1 cellular context compared by ENCODE assay signal in the genomic region with DNA sequence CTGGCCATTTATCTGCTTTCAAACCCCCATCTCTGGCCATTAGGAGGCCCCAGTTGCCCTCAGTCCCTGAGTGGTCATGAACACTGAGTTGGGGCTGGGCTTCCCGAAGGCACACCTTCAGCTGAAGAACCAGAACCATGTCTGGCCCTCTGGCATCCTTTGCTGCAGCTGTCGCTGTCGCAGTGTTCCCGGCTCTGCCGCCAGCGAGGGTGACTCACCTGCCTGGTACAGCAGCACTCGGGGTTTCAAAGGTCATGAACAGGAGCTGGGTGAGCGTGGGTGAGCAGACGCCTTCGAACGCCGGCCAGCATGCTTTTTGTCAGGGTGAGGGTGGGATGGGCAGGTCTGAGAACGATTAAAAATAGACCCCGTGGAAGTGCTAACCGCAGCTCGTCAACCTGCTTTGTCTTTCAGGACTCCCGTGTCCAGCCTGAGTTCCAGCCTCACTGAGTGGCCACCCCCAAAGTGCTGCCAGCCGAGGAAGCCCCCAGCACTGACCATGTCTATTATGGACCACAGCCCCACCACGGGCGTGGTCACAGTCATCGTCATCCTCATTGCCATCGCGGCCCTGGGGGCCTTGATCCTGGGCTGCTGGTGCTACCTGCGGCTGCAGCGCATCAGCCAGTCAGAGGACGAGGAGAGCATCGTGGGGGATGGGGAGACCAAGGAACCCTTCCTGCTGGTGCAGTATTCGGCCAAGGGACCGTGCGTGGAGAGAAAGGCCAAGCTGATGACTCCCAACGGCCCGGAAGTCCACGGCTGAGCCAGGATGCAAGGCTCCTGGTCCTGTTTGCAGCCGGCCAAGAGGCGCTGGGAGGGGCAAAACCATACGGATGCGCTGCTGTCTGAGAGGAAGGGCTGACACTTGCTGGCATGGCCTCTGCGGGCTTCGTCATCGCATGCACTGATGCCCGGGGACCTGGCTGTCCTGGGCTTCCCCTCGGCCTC.
TF ChIP-seq lines count a peak whose summit lies in the region.

No MANE protein-coding gene starts in this region.

TF ChIP-seq in GM23338, 12 proteins besides CTCF, POLR2A, EP300 and RAD21:
- TF ChIP-seq, protein P1, sequence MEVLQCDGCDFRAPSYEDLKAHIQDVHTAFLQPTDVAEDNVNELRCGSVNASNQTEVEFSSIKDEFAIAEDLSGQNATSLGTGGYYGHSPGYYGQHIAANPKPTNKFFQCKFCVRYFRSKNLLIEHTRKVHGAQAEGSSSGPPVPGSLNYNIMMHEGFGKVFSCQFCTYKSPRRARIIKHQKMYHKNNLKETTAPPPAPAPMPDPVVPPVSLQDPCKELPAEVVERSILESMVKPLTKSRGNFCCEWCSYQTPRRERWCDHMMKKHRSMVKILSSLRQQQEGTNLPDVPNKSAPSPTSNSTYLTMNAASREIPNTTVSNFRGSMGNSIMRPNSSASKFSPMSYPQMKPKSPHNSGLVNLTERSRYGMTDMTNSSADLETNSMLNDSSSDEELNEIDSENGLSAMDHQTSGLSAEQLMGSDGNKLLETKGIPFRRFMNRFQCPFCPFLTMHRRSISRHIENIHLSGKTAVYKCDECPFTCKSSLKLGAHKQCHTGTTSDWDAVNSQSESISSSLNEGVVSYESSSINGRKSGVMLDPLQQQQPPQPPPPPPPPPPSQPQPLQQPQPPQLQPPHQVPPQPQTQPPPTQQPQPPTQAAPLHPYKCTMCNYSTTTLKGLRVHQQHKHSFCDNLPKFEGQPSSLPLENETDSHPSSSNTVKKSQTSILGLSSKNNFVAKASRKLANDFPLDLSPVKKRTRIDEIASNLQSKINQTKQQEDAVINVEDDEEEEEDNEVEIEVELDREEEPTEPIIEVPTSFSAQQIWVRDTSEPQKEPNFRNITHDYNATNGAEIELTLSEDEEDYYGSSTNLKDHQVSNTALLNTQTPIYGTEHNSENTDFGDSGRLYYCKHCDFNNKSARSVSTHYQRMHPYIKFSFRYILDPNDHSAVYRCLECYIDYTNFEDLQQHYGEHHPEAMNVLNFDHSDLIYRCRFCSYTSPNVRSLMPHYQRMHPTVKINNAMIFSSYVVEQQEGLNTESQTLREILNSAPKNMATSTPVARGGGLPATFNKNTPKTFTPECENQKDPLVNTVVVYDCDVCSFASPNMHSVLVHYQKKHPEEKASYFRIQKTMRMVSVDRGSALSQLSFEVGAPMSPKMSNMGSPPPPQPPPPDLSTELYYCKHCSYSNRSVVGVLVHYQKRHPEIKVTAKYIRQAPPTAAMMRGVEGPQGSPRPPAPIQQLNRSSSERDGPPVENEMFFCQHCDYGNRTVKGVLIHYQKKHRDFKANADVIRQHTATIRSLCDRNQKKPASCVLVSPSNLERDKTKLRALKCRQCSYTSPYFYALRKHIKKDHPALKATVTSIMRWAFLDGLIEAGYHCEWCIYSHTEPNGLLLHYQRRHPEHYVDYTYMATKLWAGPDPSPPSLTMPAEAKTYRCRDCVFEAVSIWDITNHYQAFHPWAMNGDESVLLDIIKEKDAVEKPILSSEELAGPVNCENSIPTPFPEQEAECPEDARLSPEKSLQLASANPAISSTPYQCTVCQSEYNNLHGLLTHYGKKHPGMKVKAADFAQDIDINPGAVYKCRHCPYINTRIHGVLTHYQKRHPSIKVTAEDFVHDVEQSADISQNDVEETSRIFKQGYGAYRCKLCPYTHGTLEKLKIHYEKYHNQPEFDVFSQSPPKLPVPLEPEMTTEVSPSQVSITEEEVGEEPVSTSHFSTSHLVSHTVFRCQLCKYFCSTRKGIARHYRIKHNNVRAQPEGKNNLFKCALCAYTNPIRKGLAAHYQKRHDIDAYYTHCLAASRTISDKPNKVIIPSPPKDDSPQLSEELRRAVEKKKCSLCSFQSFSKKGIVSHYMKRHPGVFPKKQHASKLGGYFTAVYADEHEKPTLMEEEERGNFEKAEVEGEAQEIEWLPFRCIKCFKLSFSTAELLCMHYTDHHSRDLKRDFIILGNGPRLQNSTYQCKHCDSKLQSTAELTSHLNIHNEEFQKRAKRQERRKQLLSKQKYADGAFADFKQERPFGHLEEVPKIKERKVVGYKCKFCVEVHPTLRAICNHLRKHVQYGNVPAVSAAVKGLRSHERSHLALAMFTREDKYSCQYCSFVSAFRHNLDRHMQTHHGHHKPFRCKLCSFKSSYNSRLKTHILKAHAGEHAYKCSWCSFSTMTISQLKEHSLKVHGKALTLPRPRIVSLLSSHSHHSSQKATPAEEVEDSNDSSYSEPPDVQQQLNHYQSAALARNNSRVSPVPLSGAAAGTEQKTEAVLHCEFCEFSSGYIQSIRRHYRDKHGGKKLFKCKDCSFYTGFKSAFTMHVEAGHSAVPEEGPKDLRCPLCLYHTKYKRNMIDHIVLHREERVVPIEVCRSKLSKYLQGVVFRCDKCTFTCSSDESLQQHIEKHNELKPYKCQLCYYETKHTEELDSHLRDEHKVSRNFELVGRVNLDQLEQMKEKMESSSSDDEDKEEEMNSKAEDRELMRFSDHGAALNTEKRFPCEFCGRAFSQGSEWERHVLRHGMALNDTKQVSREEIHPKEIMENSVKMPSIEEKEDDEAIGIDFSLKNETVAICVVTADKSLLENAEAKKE (CRISPR knock-in tag; IDR thresholded peaks at IDR 0.05): no peak
- TF ChIP-seq JUNB (IDR thresholded peaks at IDR 0.05; ENCODE audit: unreplicated experiment) (no peak), ZNF331 (CRISPR knock-in tag; IDR thresholded peaks at IDR 0.05; ENCODE audit: low read depth) (no peak), EZH2phosphoT487 (IDR thresholded peaks at IDR 0.05; ENCODE audit: unreplicated experiment) (no peak), EZH2 (IDR thresholded peaks at IDR 0.05; ENCODE audit: low read depth, unreplicated experiment) (no peak), POLR2AphosphoS5 (IDR thresholded peaks at IDR 0.05; ENCODE audit: low read depth) (no peak; the same call in 1 of the 2 replicates), ZNF114 (CRISPR knock-in tag; IDR thresholded peaks at IDR 0.05) (no peak), CREB1 (CRISPR knock-in tag; IDR thresholded peaks at IDR 0.05; ENCODE audit: low read depth) (no peak), STAT1 (IDR thresholded peaks at IDR 0.05; ENCODE audit: unreplicated experiment) (no peak), NANOG (IDR thresholded peaks at IDR 0.05; ENCODE audit: borderline replicate concordance) (no peak), ETS1 (IDR thresholded peaks at IDR 0.05) (no peak)
- TF ChIP-seq, protein P2, sequence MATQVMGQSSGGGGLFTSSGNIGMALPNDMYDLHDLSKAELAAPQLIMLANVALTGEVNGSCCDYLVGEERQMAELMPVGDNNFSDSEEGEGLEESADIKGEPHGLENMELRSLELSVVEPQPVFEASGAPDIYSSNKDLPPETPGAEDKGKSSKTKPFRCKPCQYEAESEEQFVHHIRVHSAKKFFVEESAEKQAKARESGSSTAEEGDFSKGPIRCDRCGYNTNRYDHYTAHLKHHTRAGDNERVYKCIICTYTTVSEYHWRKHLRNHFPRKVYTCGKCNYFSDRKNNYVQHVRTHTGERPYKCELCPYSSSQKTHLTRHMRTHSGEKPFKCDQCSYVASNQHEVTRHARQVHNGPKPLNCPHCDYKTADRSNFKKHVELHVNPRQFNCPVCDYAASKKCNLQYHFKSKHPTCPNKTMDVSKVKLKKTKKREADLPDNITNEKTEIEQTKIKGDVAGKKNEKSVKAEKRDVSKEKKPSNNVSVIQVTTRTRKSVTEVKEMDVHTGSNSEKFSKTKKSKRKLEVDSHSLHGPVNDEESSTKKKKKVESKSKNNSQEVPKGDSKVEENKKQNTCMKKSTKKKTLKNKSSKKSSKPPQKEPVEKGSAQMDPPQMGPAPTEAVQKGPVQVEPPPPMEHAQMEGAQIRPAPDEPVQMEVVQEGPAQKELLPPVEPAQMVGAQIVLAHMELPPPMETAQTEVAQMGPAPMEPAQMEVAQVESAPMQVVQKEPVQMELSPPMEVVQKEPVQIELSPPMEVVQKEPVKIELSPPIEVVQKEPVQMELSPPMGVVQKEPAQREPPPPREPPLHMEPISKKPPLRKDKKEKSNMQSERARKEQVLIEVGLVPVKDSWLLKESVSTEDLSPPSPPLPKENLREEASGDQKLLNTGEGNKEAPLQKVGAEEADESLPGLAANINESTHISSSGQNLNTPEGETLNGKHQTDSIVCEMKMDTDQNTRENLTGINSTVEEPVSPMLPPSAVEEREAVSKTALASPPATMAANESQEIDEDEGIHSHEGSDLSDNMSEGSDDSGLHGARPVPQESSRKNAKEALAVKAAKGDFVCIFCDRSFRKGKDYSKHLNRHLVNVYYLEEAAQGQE (IDR thresholded peaks at IDR 0.05; ENCODE audit: unreplicated experiment): no peak
